In genomic region chr2:55364189-55365055, GRCh38 we compare ENCODE assay signal across 9 cellular contexts. TPM values are rescaled to one million over a fixed set of nuclear protein-coding genes. Genes with fewer than 3 reads are reported as not detected.
DNase-seq lines count a peak whose midpoint lies in the region; ATAC-seq, FAIRE-seq and TF ChIP-seq lines count a peak whose summit lies in the region.
"Had no signal": no experiment of that assay in that cellular context is flagged by ENCODE, and none has a peak within 500 bp of the region (broad histone marks: within the 10 kb centered on the region; RNA-seq: fewer than 3 reads in every experiment).

No MANE protein-coding gene starts in this region.

- TF ChIP-seq CTCF in astrocyte (IDR thresholded peaks at IDR 0.05; ENCODE audit: insufficient read depth, low read depth, low read length) (no peak), left ventricle myocardium inferior (IDR thresholded peaks at IDR 0.05; ENCODE audit: borderline replicate concordance) (no peak), thoracic aorta (IDR thresholded peaks at IDR 0.05) (no peak)

- H3K4me3 ChIP-seq in astrocyte (ENCODE audit: insufficient read depth, low read depth, low read length): peak overlapping the region; percentile 17
- no peak overlapping the region for H3K4me3 ChIP-seq in left ventricle myocardium inferior
- peak overlapping the region; percentile 16 for H3K4me3 ChIP-seq in thoracic aorta

- ATAC-seq in thoracic aorta (ENCODE audit: insufficient number of reproducible peaks, low FRiP score, low read depth): peak; percentile 100
- no peak for ATAC-seq in HG02884 (IDR thresholded peaks at IDR 0.05; ENCODE audit: unreplicated experiment)

- CTCF ChIA-PET in activated CD4-positive, alpha-beta memory T cell treated with anti-CD3 and anti-CD28 coated beads for 36 hours (lab: Charles Lee): interaction anchor here (0.9 kb wide), 1 partner anchor 95 kb away, joined by 3 read pairs; no protein-coding TSS in a partner anchor

- H3K27ac Mint-ChIP-seq in astrocyte (ENCODE audit: unreplicated experiment): no peak overlapping the region
- no peak overlapping the region for H3K27ac Mint-ChIP-seq in activated CD4-positive, alpha-beta memory T cell treated with anti-CD3 and anti-CD28 coated beads for 36 hours

- no peak overlapping the region for H3K9ac ChIP-seq in astrocyte (ENCODE audit: low read length)

- peak; percentile 14 for DNase-seq in HTR-8/SVneo (ENCODE audit: insufficient read length, low spot score)
- peak; percentile 96 for DNase-seq in astrocyte (ENCODE audit: low read depth)
- DNase-seq in left ventricle myocardium inferior: no peak
- peak; percentile 10 for DNase-seq in thoracic aorta (ENCODE audit: low spot score)
- no peak for DNase-seq in activated CD4-positive, alpha-beta memory T cell treated with anti-CD3 and anti-CD28 coated beads for 36 hours
- DNase-seq in NCI-H1436 (lab: John Stamatoyannopoulos, UW): no peak
- no peak for DNase-seq in cerebellum (ENCODE audit: low spot score)

- peaks cover 4% of the 10 kb centered on the region for H3K4me1 Mint-ChIP-seq in astrocyte (ENCODE audit: low read depth, unreplicated experiment)
- no peaks in the 10 kb centered on the region for H3K4me1 Mint-ChIP-seq in activated CD4-positive, alpha-beta memory T cell treated with anti-CD3 and anti-CD28 coated beads for 36 hours (ENCODE audit: low read depth)
- H3K4me1 Mint-ChIP-seq: central memory CD8-positive, alpha-beta T cell had no signal

- H3K27me3 ChIP-seq in astrocyte (ENCODE audit: insufficient read depth, low read length): no peaks in the 10 kb centered on the region
- no peaks in the 10 kb centered on the region for H3K27me3 ChIP-seq in left ventricle myocardium inferior (ENCODE audit: low read depth)
- H3K27me3 ChIP-seq in thoracic aorta (replicated peaks; ENCODE audit: insufficient read depth): no peaks in the 10 kb centered on the region

- H3K36me3 Mint-ChIP-seq in astrocyte (ENCODE audit: low read depth, unreplicated experiment): peaks cover 4% of the 10 kb centered on the region
- H3K36me3 Mint-ChIP-seq in activated CD4-positive, alpha-beta memory T cell treated with anti-CD3 and anti-CD28 coated beads for 36 hours: no peaks in the 10 kb centered on the region

- H3K9me3 ChIP-seq in astrocyte (ENCODE audit: insufficient read depth, low read depth, low read length) (no peaks in the 10 kb centered on the region), left ventricle myocardium inferior (replicated peaks) (no peaks in the 10 kb centered on the region), thoracic aorta (no peaks in the 10 kb centered on the region)

- H3K4me1 ChIP-seq in astrocyte (ENCODE audit: insufficient read depth, low read length): peaks cover 12% of the 10 kb centered on the region
- peaks cover 8% of the 10 kb centered on the region for H3K4me1 ChIP-seq in left ventricle myocardium inferior
- H3K4me1 ChIP-seq in thoracic aorta (ENCODE audit: control insufficient read depth in 1 of 2, low read depth in 2 of 2): peaks cover 22 to 31% of the 10 kb centered on the region in 2 donors

- H4K20me1 ChIP-seq in astrocyte (ENCODE audit: insufficient read depth, low read length): no peaks in the 10 kb centered on the region

- H3K27ac ChIP-seq in astrocyte (ENCODE audit: low read depth, low read length) (peak overlapping the region; percentile 31), left ventricle myocardium inferior (replicated peaks) (peak overlapping the region; percentile 40), thoracic aorta (peak overlapping the region in 1 of 2 donors; percentile 49)

- peak overlapping the region; percentile 50 for H3K4me2 ChIP-seq in astrocyte (ENCODE audit: low read length)

- H3K79me2 ChIP-seq in astrocyte (ENCODE audit: insufficient read depth, low read length): no peaks in the 10 kb centered on the region

- no peaks in the 10 kb centered on the region for H3K27me3 Mint-ChIP-seq in astrocyte (ENCODE audit: low read depth, unreplicated experiment)
- H3K27me3 Mint-ChIP-seq in activated CD4-positive, alpha-beta memory T cell treated with anti-CD3 and anti-CD28 coated beads for 36 hours: no peaks in the 10 kb centered on the region
- H3K27me3 Mint-ChIP-seq: central memory CD8-positive, alpha-beta T cell had no signal

- no peak overlapping the region for H2AFZ ChIP-seq in astrocyte (ENCODE audit: low read depth, low read length)

- POLR2A ChIA-PET in activated CD4-positive, alpha-beta memory T cell treated with anti-CD3 and anti-CD28 coated beads for 36 hours (lab: Charles Lee): no interaction called here

- H3K36me3 ChIP-seq in astrocyte (ENCODE audit: insufficient read depth, low read length) (peaks cover 3% of the 10 kb centered on the region), left ventricle myocardium inferior (no peaks in the 10 kb centered on the region), thoracic aorta (no peaks in the 10 kb centered on the region)

- no peak overlapping the region for H3K4me3 Mint-ChIP-seq in astrocyte (ENCODE audit: unreplicated experiment)
- H3K4me3 Mint-ChIP-seq in activated CD4-positive, alpha-beta memory T cell treated with anti-CD3 and anti-CD28 coated beads for 36 hours: no peak overlapping the region
- H3K4me3 Mint-ChIP-seq: central memory CD8-positive, alpha-beta T cell had no signal

- no peaks in the 10 kb centered on the region for H3K9me3 Mint-ChIP-seq in astrocyte (ENCODE audit: unreplicated experiment)
- no peaks in the 10 kb centered on the region for H3K9me3 Mint-ChIP-seq in activated CD4-positive, alpha-beta memory T cell treated with anti-CD3 and anti-CD28 coated beads for 36 hours
- H3K9me3 Mint-ChIP-seq: central memory CD8-positive, alpha-beta T cell had no signal

- intact Hi-C loops in left ventricle myocardium inferior (cut with micrococcal nuclease): no loop called here
- intact Hi-C loops in activated CD4-positive, alpha-beta memory T cell treated with anti-CD3 and anti-CD28 coated beads for 36 hours (cut with micrococcal nuclease): no loop called here

- FAIRE-seq in HTR-8/SVneo (lab: Jason Lieb, UNC): no peak
- peak; percentile 95 for FAIRE-seq in astrocyte (lab: Jason Lieb, UNC)

RNA-seq across cellular contexts. Expression of gene CCDC88A, which starts 55.2 kb away (rescaled TPM):
- 66.7 and 74.6 TPM in 2 replicates for total RNA-seq in astrocyte
- total RNA-seq in left ventricle myocardium inferior: 21.7 TPM
- 10 to 100 TPM; 50.0 to 74.5 TPM for total RNA-seq in thoracic aorta
- total RNA-seq in activated CD4-positive, alpha-beta memory T cell treated with anti-CD3 and anti-CD28 coated beads for 36 hours: 10 to 100 TPM; 13.2 to 14.1 TPM
- total RNA-seq in cerebellum: 322 TPM

Comparison
In these comparisons a context has a peak if more than half of its experiments do, and no peak if none do; other contexts are left out.
1. DNase-seq: peak in HTR-8/SVneo (single experiment), astrocyte (single experiment) and thoracic aorta (single experiment); none in left ventricle myocardium inferior (single experiment), activated CD4-positive, alpha-beta memory T cell treated with anti-CD3 and anti-CD28 coated beads for 36 hours (single experiment), NCI-H1436 (single experiment) and cerebellum (single experiment).